In the genomic region with DNA sequence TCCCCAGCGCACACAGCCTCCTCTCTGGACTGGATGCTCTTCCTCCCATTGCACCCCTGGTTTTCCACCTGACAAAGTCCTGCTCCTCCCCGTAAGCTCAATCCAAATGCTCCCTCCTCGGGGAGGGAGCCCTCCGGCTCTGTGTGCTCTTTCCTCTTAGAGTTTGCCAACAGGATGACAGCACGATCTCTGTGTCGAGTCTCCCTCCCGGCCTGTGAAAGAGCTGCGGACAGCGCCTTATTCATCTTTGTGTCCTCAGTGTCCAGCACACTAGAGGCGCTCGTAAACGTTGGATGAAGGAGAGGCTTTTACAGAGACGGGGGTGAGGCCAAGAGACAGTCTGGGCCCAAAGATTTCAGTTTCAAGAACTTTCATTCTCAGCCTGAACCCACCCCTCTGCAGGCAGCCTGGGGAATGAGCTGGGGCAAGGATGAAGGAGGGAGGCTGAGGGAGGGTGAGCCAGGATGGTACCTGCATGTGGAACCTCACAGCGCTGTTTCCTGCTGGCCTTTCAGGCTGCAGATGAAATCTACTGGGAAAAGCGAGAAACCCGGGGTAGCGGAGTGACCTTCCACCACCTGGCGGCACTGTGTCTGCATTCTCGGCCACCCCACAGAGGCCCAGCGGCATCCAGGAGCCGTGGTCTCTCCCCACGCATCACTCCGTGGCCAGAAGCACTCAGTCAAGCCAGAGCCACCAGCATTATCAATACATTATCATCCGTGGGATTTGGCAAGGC, we compare ENCODE assay signal across 22 cellular contexts. TPM values are rescaled to one million over a fixed set of nuclear protein-coding genes. Genes with fewer than 3 reads are reported as not detected.
DNase-seq lines count a peak whose midpoint lies in the region; ATAC-seq and TF ChIP-seq lines count a peak whose summit lies in the region.
"Had no signal": no experiment of that assay in that cellular context is flagged by ENCODE, and none has a peak within 500 bp of the region (broad histone marks: within the 10 kb centered on the region; RNA-seq: fewer than 3 reads in every experiment).

No MANE protein-coding gene starts in this region.

- intact Hi-C loops in posterior vena cava (cut with DNase I), result no loop called here

- no peaks in the 10 kb centered on the region for H3K27me3 ChIP-seq in BE2C
- H3K27me3 ChIP-seq: body of pancreas had no signal

- H3K9me3 ChIP-seq in BE2C, result no peaks in the 10 kb centered on the region
- H3K9me3 ChIP-seq: body of pancreas, gastroesophageal sphincter had no signal

- TF ChIP-seq CTCF in BE2C (IDR thresholded peaks at IDR 0.05; ENCODE audit: low read depth, low read length), result peak; percentile 13; the same call in 1 of the 2 replicates

- no peaks in the 10 kb centered on the region for H3K4me1 ChIP-seq in BE2C
- H3K4me1 ChIP-seq: body of pancreas, gastroesophageal sphincter had no signal

- no peak overlapping the region for H3K4me3 ChIP-seq in BE2C (ENCODE audit: low read depth, low read length)
- H3K4me3 ChIP-seq: body of pancreas, gastroesophageal sphincter had no signal

- ATAC-seq in GM18517 (IDR thresholded peaks at IDR 0.05; ENCODE audit: unreplicated experiment), result no peak
- ATAC-seq: activated CD8-positive, alpha-beta T cell treated with anti-CD3 and anti-CD28 coated beads for 36 hours; activated naive CD4-positive, alpha-beta T cell treated with anti-CD3 and anti-CD28 coated beads, Interleukin-2, amount 50 U/mL, for 72 hours; activated T-cell treated with anti-CD3 and anti-CD28 coated beads, Interleukin-2, amount 50 U/mL, for 4 hours; body of pancreas; CD8-positive, alpha-beta T cell; gastroesophageal sphincter; stimulated activated naive B cell treated with anti-CD40 and anti-IgM and Interleukin-4, amounts not matched to agents 10 μg/mL and 1 μg/mL and 100 μg/mL, for 72 hours had no signal

- DNase-seq in BE2C, result no peak
- DNase-seq in HT-29 (ENCODE audit: low spot score), result peak; percentile 29
- peak; percentile 2 for DNase-seq in foreskin melanocyte
- DNase-seq in midbrain (lab: John Stamatoyannopoulos, UW), result peak; percentile 25
- no peak for DNase-seq in activated CD8-positive, alpha-beta memory T cell treated with anti-CD3 and anti-CD28 coated beads, Interleukin-2, amount 50 U/mL, for 48 hours
- DNase-seq in posterior vena cava (ENCODE audit: low spot score), result no peak
- no peak for DNase-seq in stimulated activated CD4-positive, alpha-beta T cell treated with anti-CD3 and anti-CD28 coated beads, Interleukin-2, amount 100 ng/mL, for 24 hours
- DNase-seq: activated CD8-positive, alpha-beta T cell treated with anti-CD3 and anti-CD28 coated beads for 36 hours; activated T-cell treated with anti-CD3 and anti-CD28 coated beads, Interleukin-2, amount 50 U/mL, for 4 hours; body of pancreas; CD8-positive, alpha-beta T cell; HCEC 1CT; KG1; NCI-H2081; NCI-H510A treated with DMSO at 0.1 percent for 48 hours; SHP77 treated with DMSO at 0.1 percent for 48 hours; stimulated activated naive B cell treated with anti-CD40 and anti-IgM and Interleukin-4, amounts not matched to agents 10 μg/mL and 1 μg/mL and 100 μg/mL, for 72 hours; T-helper 1 cell had no signal

- H3K36me3 ChIP-seq in BE2C, result no peaks in the 10 kb centered on the region
- H3K36me3 ChIP-seq: gastroesophageal sphincter had no signal

RNA-seq across cellular contexts. Expression of a gene that starts 8.5 kb away (rescaled TPM):
- polyA plus RNA-seq in BE2C (2012; ENCODE audit: insufficient read depth, insufficient read length, low read depth), result not detected
- total RNA-seq in HT-29 (2014; rRNA removed; shearing (Covaris generic)), result 152 and 157 TPM in 2 replicates
- total RNA-seq in posterior vena cava, result not detected
- total RNA-seq: activated CD8-positive, alpha-beta T cell treated with anti-CD3 and anti-CD28 coated beads for 36 hours; activated naive CD4-positive, alpha-beta T cell treated with anti-CD3 and anti-CD28 coated beads, Interleukin-2, amount 50 U/mL, for 72 hours; CD8-positive, alpha-beta T cell had no signal

RNA-seq across cellular contexts. Expression of a gene that starts 18.4 kb away (rescaled TPM):
- not detected for polyA plus RNA-seq in BE2C (2012; ENCODE audit: insufficient read depth, insufficient read length, low read depth)
- total RNA-seq in HT-29 (2014; rRNA removed; shearing (Covaris generic)), result not detected in 2 replicates
- not detected for total RNA-seq in posterior vena cava
- total RNA-seq: activated naive CD4-positive, alpha-beta T cell treated with anti-CD3 and anti-CD28 coated beads, Interleukin-2, amount 50 U/mL, for 72 hours; activated T-cell treated with anti-CD3 and anti-CD28 coated beads, Interleukin-2, amount 50 U/mL, for 4 hours; body of pancreas; renal cortical epithelial cell had no signal

Comparison
In these comparisons a context has a peak if more than half of its experiments do, and no peak if none do; other contexts are left out.
1. DNase-seq: peak in HT-29 (single experiment), foreskin melanocyte (single experiment) and midbrain (single experiment); none in BE2C (single experiment), activated CD8-positive, alpha-beta memory T cell treated with anti-CD3 and anti-CD28 coated beads, Interleukin-2, amount 50 U/mL, for 48 hours (single experiment), posterior vena cava (single experiment) and stimulated activated CD4-positive, alpha-beta T cell treated with anti-CD3 and anti-CD28 coated beads, Interleukin-2, amount 100 ng/mL, for 24 hours (0 of 2).
2. RNA of a gene that starts 8.5 kb away (total RNA-seq): 152 to 157 TPM in HT-29; not detected in posterior vena cava; every median in the first group is over 100 times any median in the second.